ENCODE assay signal across 17 cellular contexts in the genomic region with DNA sequence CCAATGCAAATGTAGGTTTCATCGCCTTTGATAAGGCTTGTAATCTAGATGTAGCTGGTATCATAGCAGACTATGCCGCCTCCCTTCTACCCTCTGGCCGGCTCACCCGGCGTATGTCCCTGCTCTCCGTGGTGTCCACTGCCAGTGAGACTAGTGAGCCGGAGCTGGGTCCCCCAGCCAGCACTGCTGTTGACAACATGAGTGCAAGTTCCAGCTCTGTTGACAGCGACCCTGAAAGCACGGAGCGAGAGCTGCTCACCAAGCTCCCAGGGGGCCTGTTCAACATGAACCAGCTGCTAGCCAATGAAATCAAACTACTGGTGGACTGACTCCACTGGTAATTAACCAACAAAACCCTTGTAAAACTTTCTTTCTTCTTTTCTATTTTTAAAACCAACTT. TPM values are rescaled to one million over a fixed set of nuclear protein-coding genes. Genes with fewer than 3 reads are reported as not detected.
A peak's percentile ranks its signal among the peaks of the same experiment; 100 is the strongest.
DNase-seq lines count a peak whose midpoint lies in the region; ATAC-seq and TF ChIP-seq lines count a peak whose summit lies in the region.
"Had no signal": no experiment of that assay in that cellular context is flagged by ENCODE, and none has a peak within 500 bp of the region (broad histone marks: within the 10 kb centered on the region; RNA-seq: fewer than 3 reads in every experiment).

No MANE protein-coding gene starts in this region.

- 0 out of 2 replicates have a peak, but pooled peaks cover 2% of the 10 kb centered on the region for H3K36me3 ChIP-seq in GM23338 (ENCODE audit: insufficient read depth)
- H3K36me3 ChIP-seq in ascending aorta, result no peaks in the 10 kb centered on the region
- no peaks in the 10 kb centered on the region for H3K36me3 ChIP-seq in body of pancreas (replicated peaks in 1 of 2; ENCODE audit: insufficient read depth in 1 of 2, low read depth in 2 of 2)

- H3K9me3 Mint-ChIP-seq in GM23338, result no peaks in the 10 kb centered on the region
- no peaks in the 10 kb centered on the region for H3K9me3 Mint-ChIP-seq in stimulated activated naive B cell treated with anti-CD40 and anti-IgM and Interleukin-4, amounts not matched to agents 10 μg/mL and 1 μg/mL and 100 μg/mL, for 72 hours
- H3K9me3 Mint-ChIP-seq: CD4-positive, CD25-positive, alpha-beta regulatory T cell; H9 had no signal

- H3K27ac Mint-ChIP-seq in GM23338, result 0 out of 2 replicates have a peak overlapping the region, but pooled peaks have one; percentile 25
- peak overlapping the region; percentile 16 for H3K27ac Mint-ChIP-seq in stimulated activated naive B cell treated with anti-CD40 and anti-IgM and Interleukin-4, amounts not matched to agents 10 μg/mL and 1 μg/mL and 100 μg/mL, for 72 hours
- H3K27ac Mint-ChIP-seq: CD4-positive, CD25-positive, alpha-beta regulatory T cell; H9 had no signal

- DNase-seq in GM23338 (ENCODE audit: low spot score) (no peak), ascending aorta (ENCODE audit: low spot score in 2 of 2) (no peak), left ventricle myocardium superior (peak; percentile 68), body of pancreas (no peak), SIG-M5 treated with dmso at 0.1 percent for 504 hours (lab: John Stamatoyannopoulos, UW; ENCODE audit: unreplicated experiment) (no peak), epidermal melanocyte (ENCODE audit: insufficient read length, low spot score) (no peak)
- DNase-seq in stimulated activated naive B cell treated with anti-CD40 and anti-IgM and Interleukin-4, amounts not matched to agents 10 μg/mL and 1 μg/mL and 100 μg/mL, for 72 hours, result no peak
- DNase-seq: Caco-2; CD4-positive, CD25-positive, alpha-beta regulatory T cell; DMS153; H9; NCI-H1417 treated with DMSO at 0.1 percent for 48 hours; NCI-H2029 treated with DMSO at 0.1 percent for 48 hours; NCI-H510A treated with DMSO at 0.1 percent for 48 hours; NCI-H82; PC-9 had no signal

- peaks cover 8% of the 10 kb centered on the region for H3K27me3 Mint-ChIP-seq in GM23338 (ENCODE audit: insufficient read depth, low read depth, poor library complexity)
- H3K27me3 Mint-ChIP-seq in stimulated activated naive B cell treated with anti-CD40 and anti-IgM and Interleukin-4, amounts not matched to agents 10 μg/mL and 1 μg/mL and 100 μg/mL, for 72 hours, result no peaks in the 10 kb centered on the region
- H3K27me3 Mint-ChIP-seq: CD4-positive, CD25-positive, alpha-beta regulatory T cell had no signal

- no peak for TF ChIP-seq POLR2A in body of pancreas (IDR thresholded peaks at IDR 0.05)

- H3K4me3 Mint-ChIP-seq in GM23338, result no peak overlapping the region
- H3K4me3 Mint-ChIP-seq in stimulated activated naive B cell treated with anti-CD40 and anti-IgM and Interleukin-4, amounts not matched to agents 10 μg/mL and 1 μg/mL and 100 μg/mL, for 72 hours, result no peak overlapping the region
- H3K4me3 Mint-ChIP-seq: CD4-positive, CD25-positive, alpha-beta regulatory T cell; H9 had no signal

- H3K4me3 ChIP-seq in GM23338 (no peak overlapping the region), ascending aorta (no peak overlapping the region), body of pancreas (no peak overlapping the region)
- H3K4me3 ChIP-seq: PC-9 had no signal

- no peak overlapping the region for H2AFZ ChIP-seq in GM23338
- H2AFZ ChIP-seq: PC-9 had no signal

- H3F3A ChIP-seq in GM23338 (replicated peaks; ENCODE audit: low read depth), result no peaks in the 10 kb centered on the region

- H3K79me2 ChIP-seq in GM23338 (replicated peaks; ENCODE audit: insufficient read depth), result peaks cover 27% of the 10 kb centered on the region; the same call in 1 of the 2 replicates

- H3K4me1 ChIP-seq in GM23338 (ENCODE audit: insufficient read depth) (peaks cover 17% of the 10 kb centered on the region), ascending aorta (peaks cover 0 to 10% of the 10 kb centered on the region in 2 donors), body of pancreas (no peaks in the 10 kb centered on the region)
- H3K4me1 ChIP-seq: Caco-2 had no signal

- TF ChIP-seq CTCF in GM23338 (conservative IDR thresholded peaks at IDR 0.05; ENCODE audit: low read depth in 2 of 2) (no peak), ascending aorta (IDR thresholded peaks at IDR 0.05) (no peak), body of pancreas (IDR thresholded peaks at IDR 0.05) (no peak)

- peaks cover 7% of the 10 kb centered on the region; the same call in 1 of the 2 replicates for H4K20me1 ChIP-seq in GM23338 (replicated peaks; ENCODE audit: insufficient read depth)

- H3K9me3 ChIP-seq in ascending aorta (no peaks in the 10 kb centered on the region), body of pancreas (no peaks in the 10 kb centered on the region)
- H3K9me3 ChIP-seq: Caco-2 had no signal

- H3K4me2 ChIP-seq in GM23338, result no peak overlapping the region
- H3K4me2 ChIP-seq: PC-9 had no signal

- no peaks in the 10 kb centered on the region for H3K27me3 ChIP-seq in GM23338 (ENCODE audit: insufficient read depth)
- H3K27me3 ChIP-seq in ascending aorta, result no peaks in the 10 kb centered on the region
- H3K27me3 ChIP-seq in body of pancreas, result no peaks in the 10 kb centered on the region

- 80 to 94% methylated on average over 9 to 10 of the region's 10 CpGs for WGBS in body of pancreas, 2 donors

- H3K9me2 ChIP-seq in GM23338 (ENCODE audit: insufficient read depth), result no peaks in the 10 kb centered on the region

- intact Hi-C loops in ascending aorta (cut with DNase I), result no loop called here
- intact Hi-C loops in left ventricle myocardium superior (cut with micrococcal nuclease), result no loop called here
- intact Hi-C loops in body of pancreas (cut with DNase I), result no loop called here

- H3K36me3 Mint-ChIP-seq in GM23338 (ENCODE audit: low read depth), result peaks cover 28% of the 10 kb centered on the region
- H3K36me3 Mint-ChIP-seq in stimulated activated naive B cell treated with anti-CD40 and anti-IgM and Interleukin-4, amounts not matched to agents 10 μg/mL and 1 μg/mL and 100 μg/mL, for 72 hours, result peaks cover 27 to 28% of the 10 kb centered on the region in 2 donors

- no peak overlapping the region for H3K27ac ChIP-seq in GM23338 (ENCODE audit: low read depth)
- H3K27ac ChIP-seq in ascending aorta, result peak overlapping the region; percentile 40 to 44
- H3K27ac ChIP-seq in body of pancreas, result no peak overlapping the region
- H3K27ac ChIP-seq: HL-60, PC-9 had no signal

- ATAC-seq in GM23338, result no peak
- ATAC-seq in left ventricle myocardium superior, result peak; percentile 90
- ATAC-seq in stimulated activated naive B cell treated with anti-CD40 and anti-IgM and Interleukin-4, amounts not matched to agents 10 μg/mL and 1 μg/mL and 100 μg/mL, for 72 hours (replicated peaks), result no peak
- no peak for ATAC-seq in body of pancreas

- peaks cover 36% of the 10 kb centered on the region for H3K4me1 Mint-ChIP-seq in GM23338
- H3K4me1 Mint-ChIP-seq in stimulated activated naive B cell treated with anti-CD40 and anti-IgM and Interleukin-4, amounts not matched to agents 10 μg/mL and 1 μg/mL and 100 μg/mL, for 72 hours, result peaks cover 5 to 8% of the 10 kb centered on the region in 2 donors

TF ChIP-seq in GM23338, 12 proteins besides CTCF, POLR2A, EP300 and RAD21 (continues in another document):
- TF ChIP-seq POLR2AphosphoS5 (IDR thresholded peaks at IDR 0.05; ENCODE audit: low read depth) (no peak), ZNF331 (CRISPR knock-in tag; IDR thresholded peaks at IDR 0.05; ENCODE audit: low read depth) (no peak), EZH2 (IDR thresholded peaks at IDR 0.05; ENCODE audit: low read depth, unreplicated experiment) (no peak), ZNF114 (CRISPR knock-in tag; IDR thresholded peaks at IDR 0.05) (no peak), EZH2phosphoT487 (IDR thresholded peaks at IDR 0.05; ENCODE audit: unreplicated experiment) (no peak), STAT1 (IDR thresholded peaks at IDR 0.05; ENCODE audit: unreplicated experiment) (no peak)

RNA-seq across cellular contexts. Expression of a gene that starts 49.0 kb away (rescaled TPM):
- total RNA-seq in GM23338 (2014; rRNA removed; shearing (Covaris generic)), result 6.0 and 7.5 TPM in 2 replicates
- 3.8 and 4.2 TPM in 2 replicates for polyA plus RNA-seq in GM23338 (2016; fragmentation: Nextera tagmentation; extraction: Ambion mirVana)
- total RNA-seq in ascending aorta, result not detected
- total RNA-seq in left ventricle myocardium superior, result not detected
- not detected for total RNA-seq in body of pancreas
- total RNA-seq: Caco-2; CD4-positive, CD25-positive, alpha-beta regulatory T cell had no signal
- polyA plus RNA-seq: CD4-positive, CD25-positive, alpha-beta regulatory T cell had no signal

Comparison
In these comparisons a context has a peak if more than half of its experiments do, and no peak if none do; other contexts are left out.
1. H3K27ac ChIP-seq: peak in ascending aorta (2 of 2); none in GM23338 (single experiment) and body of pancreas (0 of 4).